In genomic region chr5:15255601-15256000, GRCh38 we compare ENCODE assay signal across 33 cellular contexts.
"Had no signal": no experiment of that assay in that cellular context is flagged by ENCODE, and none has a peak within 500 bp of the region (broad histone marks: within the 10 kb centered on the region; RNA-seq: fewer than 3 reads in every experiment).

No MANE protein-coding gene starts in this region.

- H3K27me3 Mint-ChIP-seq: activated CD4-positive, alpha-beta memory T cell treated with anti-CD3 and anti-CD28 coated beads for 36 hours; activated CD4-positive, alpha-beta T cell treated with anti-CD3 and anti-CD28 coated beads for 36 hours; activated CD4-positive, alpha-beta T cell treated with anti-CD3 and anti-CD28 coated beads, Interleukin-2, amount 10 ng/mL, durations not matched to agents 24 days and 14 days; activated CD8-positive, alpha-beta memory T cell treated with anti-CD3 and anti-CD28 coated beads, Interleukin-2, amount 10 ng/mL, durations not matched to agents 7 days and 5 days; activated naive CD8-positive, alpha-beta T cell treated with anti-CD3 and anti-CD28 coated beads, Interleukin-2, amount 10 ng/mL, durations not matched to agents 7 days and 5 days; brain; dendritic cell treated with granulocyte-macrophage colony-stimulating factor and Interleukin-4, amounts not matched to agents 40 ng/mL and 50 ng/mL, for 4 days had no signal

- H3K36me3 Mint-ChIP-seq: activated CD4-positive, alpha-beta memory T cell treated with anti-CD3 and anti-CD28 coated beads for 36 hours; activated CD8-positive, alpha-beta memory T cell treated with anti-CD3 and anti-CD28 coated beads, Interleukin-2, amount 10 ng/mL, durations not matched to agents 7 days and 5 days; activated naive CD4-positive, alpha-beta T cell treated with anti-CD3 and anti-CD28 coated beads, Interleukin-2, amount 50 U/mL, for 72 hours; activated naive CD8-positive, alpha-beta T cell treated with anti-CD3 and anti-CD28 coated beads, Interleukin-2, amount 10 ng/mL, durations not matched to agents 7 days and 5 days; brain had no signal

- H3K4me3 Mint-ChIP-seq: activated CD4-positive, alpha-beta memory T cell treated with anti-CD3 and anti-CD28 coated beads for 36 hours; activated CD4-positive, alpha-beta T cell treated with anti-CD3 and anti-CD28 coated beads for 36 hours; activated CD4-positive, alpha-beta T cell treated with anti-CD3 and anti-CD28 coated beads, Interleukin-2, amount 10 ng/mL, durations not matched to agents 24 days and 14 days; activated CD8-positive, alpha-beta memory T cell treated with anti-CD3 and anti-CD28 coated beads, Interleukin-2, amount 10 ng/mL, durations not matched to agents 7 days and 5 days; activated CD8-positive, alpha-beta T cell treated with anti-CD3 and anti-CD28 coated beads, Interleukin-2, amount 10 ng/mL, durations not matched to agents 7 days and 5 days; activated naive CD4-positive, alpha-beta T cell treated with anti-CD3 and anti-CD28 coated beads for 36 hours; activated naive CD8-positive, alpha-beta T cell treated with anti-CD3 and anti-CD28 coated beads, Interleukin-2, amount 10 ng/mL, durations not matched to agents 7 days and 5 days; activated T-helper 1 cell treated with anti-CD3 and anti-CD28 coated beads, Interleukin-12 subunit alpha, Interleukin-12 subunit beta, Interleukin-2, Interleukin-4 antibody, amounts not matched to agents 30 ng/mL and 10 ng/mL and 1 ng/mL, durations not matched to agents 14 hours and 24 hours and 36 hours; brain; dendritic cell treated with granulocyte-macrophage colony-stimulating factor and Interleukin-4, amounts not matched to agents 40 ng/mL and 50 ng/mL, for 4 days; endodermal cell had no signal

- ATAC-seq: activated CD4-positive, alpha-beta T cell treated with anti-CD3 and anti-CD28 coated beads for 36 hours; activated CD8-positive, alpha-beta memory T cell treated with anti-CD3 and anti-CD28 coated beads, Interleukin-2, amount 10 ng/mL, durations not matched to agents 7 days and 5 days; activated CD8-positive, alpha-beta T cell treated with anti-CD3 and anti-CD28 coated beads, Interleukin-2, amount 10 ng/mL, durations not matched to agents 7 days and 5 days; activated naive CD4-positive, alpha-beta T cell treated with anti-CD3 and anti-CD28 coated beads, Interleukin-2, amount 50 U/mL, for 72 hours had no signal

- DNase-seq: activated CD4-positive, alpha-beta memory T cell treated with anti-CD3 and anti-CD28 coated beads for 36 hours; activated CD4-positive, alpha-beta T cell treated with anti-CD3 and anti-CD28 coated beads for 36 hours; activated CD4-positive, alpha-beta T cell treated with anti-CD3 and anti-CD28 coated beads, Interleukin-2, amount 10 ng/mL, durations not matched to agents 24 days and 14 days; activated CD4-positive, CD25-positive, alpha-beta regulatory T cell; activated CD4-positive, CD25-positive, alpha-beta regulatory T cell treated with anti-CD3 and anti-CD28 coated beads, Interleukin-2, amount 50 U/mL, for 72 hours; activated CD8-positive, alpha-beta memory T cell treated with anti-CD3 and anti-CD28 coated beads, Interleukin-2, amount 10 ng/mL, durations not matched to agents 7 days and 5 days; activated CD8-positive, alpha-beta memory T cell treated with anti-CD3 and anti-CD28 coated beads, Interleukin-2, amount 50 U/mL, for 4 hours; activated CD8-positive, alpha-beta T cell treated with anti-CD3 and anti-CD28 coated beads, Interleukin-2, amount 10 ng/mL, durations not matched to agents 7 days and 5 days; activated effector memory CD4-positive, alpha-beta T cell treated with anti-CD3 and anti-CD28 coated beads, Interleukin-2, amount 50 U/mL, for 16 hours; activated naive CD4-positive, alpha-beta T cell treated with anti-CD3 and anti-CD28 coated beads for 36 hours; activated naive CD8-positive, alpha-beta T cell treated with anti-CD3 and anti-CD28 coated beads, Interleukin-2, amount 10 ng/mL, durations not matched to agents 7 days and 5 days; activated T-cell treated with anti-CD3 and anti-CD28 coated beads, Interleukin-2, amount 50 U/mL, for 1 hour; activated T-cell treated with anti-CD3 and anti-CD28 coated beads, Interleukin-2, amount 50 U/mL, for 48 hours; central memory CD4-positive, alpha-beta T cell; cerebellar nuclear complex; dorsolateral prefrontal cortex; effector memory CD4-positive, alpha-beta T cell; endodermal cell; erythroblast; foreskin fibroblast; head of caudate nucleus; hypothalamus; T-helper 2 cell had no signal

- H3K4me3 ChIP-seq: ascending aorta, breast epithelium, cardiac muscle cell, coronary artery, dorsolateral prefrontal cortex, esophagus muscularis mucosa had no signal

- H3K4me1 Mint-ChIP-seq: activated CD4-positive, alpha-beta T cell treated with anti-CD3 and anti-CD28 coated beads for 36 hours; activated CD4-positive, alpha-beta T cell treated with anti-CD3 and anti-CD28 coated beads, Interleukin-2, amount 10 ng/mL, durations not matched to agents 24 days and 14 days; activated CD8-positive, alpha-beta memory T cell treated with anti-CD3 and anti-CD28 coated beads, Interleukin-2, amount 10 ng/mL, durations not matched to agents 7 days and 5 days; activated naive CD8-positive, alpha-beta T cell treated with anti-CD3 and anti-CD28 coated beads, Interleukin-2, amount 10 ng/mL, durations not matched to agents 7 days and 5 days; endodermal cell had no signal

- H3K27ac Mint-ChIP-seq: activated CD4-positive, alpha-beta memory T cell treated with anti-CD3 and anti-CD28 coated beads for 36 hours; activated CD4-positive, alpha-beta T cell treated with anti-CD3 and anti-CD28 coated beads for 36 hours; activated CD4-positive, alpha-beta T cell treated with anti-CD3 and anti-CD28 coated beads, Interleukin-2, amount 10 ng/mL, durations not matched to agents 24 days and 14 days; activated CD8-positive, alpha-beta memory T cell treated with anti-CD3 and anti-CD28 coated beads, Interleukin-2, amount 10 ng/mL, durations not matched to agents 7 days and 5 days; activated CD8-positive, alpha-beta T cell treated with anti-CD3 and anti-CD28 coated beads, Interleukin-2, amount 10 ng/mL, durations not matched to agents 7 days and 5 days; activated naive CD4-positive, alpha-beta T cell treated with anti-CD3 and anti-CD28 coated beads for 36 hours; activated naive CD4-positive, alpha-beta T cell treated with anti-CD3 and anti-CD28 coated beads, Interleukin-2, amount 50 U/mL, for 72 hours; activated naive CD8-positive, alpha-beta T cell treated with anti-CD3 and anti-CD28 coated beads, Interleukin-2, amount 10 ng/mL, durations not matched to agents 7 days and 5 days; activated T-helper 1 cell treated with anti-CD3 and anti-CD28 coated beads, Interleukin-12 subunit alpha, Interleukin-12 subunit beta, Interleukin-2, Interleukin-4 antibody, amounts not matched to agents 30 ng/mL and 10 ng/mL and 1 ng/mL, durations not matched to agents 14 hours and 24 hours and 36 hours; activated T-helper 2 cell treated with anti-CD3 and anti-CD28 coated beads, Interferon-gamma antibody, Interleukin-2, Interleukin-4, amounts not matched to agents 10 μg/mL and 5 μg/mL and 100 μg/mL, durations not matched to agents 14 hours and 24 hours and 36 hours; brain; dendritic cell treated with granulocyte-macrophage colony-stimulating factor and Interleukin-4, amounts not matched to agents 40 ng/mL and 50 ng/mL, for 4 days; endodermal cell had no signal

- H3K9me3 Mint-ChIP-seq: activated naive CD4-positive, alpha-beta T cell treated with anti-CD3 and anti-CD28 coated beads for 36 hours; activated naive CD8-positive, alpha-beta T cell treated with anti-CD3 and anti-CD28 coated beads, Interleukin-2, amount 10 ng/mL, durations not matched to agents 7 days and 5 days; activated T-helper 1 cell treated with anti-CD3 and anti-CD28 coated beads, Interleukin-12 subunit alpha, Interleukin-12 subunit beta, Interleukin-2, Interleukin-4 antibody, amounts not matched to agents 30 ng/mL and 10 ng/mL and 1 ng/mL, durations not matched to agents 14 hours and 24 hours and 36 hours; brain; dendritic cell treated with granulocyte-macrophage colony-stimulating factor and Interleukin-4, amounts not matched to agents 40 ng/mL and 50 ng/mL, for 4 days; endodermal cell had no signal
